Comparison of ENCODE assay signal across 22 cellular contexts in genomic region chr19:31616031-31616430, GRCh38.
"Had no signal": no experiment of that assay in that cellular context is flagged by ENCODE, and none has a peak within 500 bp of the region (broad histone marks: within the 10 kb centered on the region; RNA-seq: fewer than 3 reads in every experiment).

No MANE protein-coding gene starts in this region.

- H3K36me3 ChIP-seq: esophagus muscularis mucosa, heart right ventricle, lower lobe of right lung, neutrophil, right atrium auricular region, tibial artery had no signal

- ATAC-seq: heart right ventricle; left ventricle myocardium superior; lower lobe of right lung; natural killer cell; sciatic nerve; stimulated activated effector memory CD8-positive, alpha-beta T cell treated with anti-CD3 and anti-CD28 coated beads, Interleukin-12 subunit alpha, Interleukin-12 subunit beta, amount 100 ng/mL, for 72 hours had no signal

- H3K9ac ChIP-seq: parathyroid adenoma had no signal

- H3K27ac ChIP-seq: coronary artery, esophagus muscularis mucosa, heart right ventricle, lower lobe of right lung, neutrophil, parathyroid adenoma, right atrium auricular region, testis, tibial artery had no signal

- H3K79me2 ChIP-seq: parathyroid adenoma had no signal

- H3K27me3 ChIP-seq: esophagus muscularis mucosa, neutrophil, right atrium auricular region, testis, tibial artery had no signal

- H3K9me3 ChIP-seq: esophagus muscularis mucosa, heart right ventricle, lower lobe of right lung, neutrophil, right atrium auricular region, testis, tibial artery had no signal

- H3K4me1 ChIP-seq: heart right ventricle, lower lobe of right lung, parathyroid adenoma, right atrium auricular region, tibial artery had no signal

- DNase-seq: dermis blood vessel endothelial cell; effector memory CD4-positive, alpha-beta T cell; foreskin melanocyte; glutamatergic neuron; heart right ventricle; hippocampal formation; left ventricle myocardium superior; lower lobe of right lung; natural killer cell; stimulated activated CD4-positive, alpha-beta T cell treated with anti-CD3 and anti-CD28 coated beads, Interleukin-2, amount 100 ng/mL, for 24 hours; stimulated activated CD4-positive, alpha-beta T cell treated with anti-CD3 and anti-CD28 coated beads, Interleukin-4, amount 100 ng/mL, for 24 hours; stimulated activated naive CD4-positive, alpha-beta T cell treated with Interleukin-2 at 50 U/mL for 16 hours; substantia nigra; testis; tibial artery had no signal

- H2AFZ ChIP-seq: parathyroid adenoma had no signal

- H3K4me3 ChIP-seq: coronary artery, esophagus muscularis mucosa, heart right ventricle, lower lobe of right lung, right atrium auricular region, testis, tibial artery had no signal
